1 cellular context compared by ENCODE assay signal in genomic region chr7:42931834-42932651, GRCh38.
TF ChIP-seq lines count a peak whose summit lies in the region.

MRPL32 (plus strand) TSS chr7:42932376; CDS start chr7:42932387, 11 bp downstream.
PSMA2 (minus strand) TSS chr7:42932174; CDS start chr7:42932158, 16 bp downstream.

TF ChIP-seq in HepG2, 621 proteins besides CTCF, POLR2A, EP300 and RAD21 (continued from another document):
- TF ChIP-seq HNRNPH1 (optimal IDR thresholded peaks at IDR 0.05; ENCODE audit: low read depth, low read length) (no peak), ZNF616 (CRISPR knock-in tag; IDR thresholded peaks at IDR 0.05; ENCODE audit: low read depth) (no peak), FOXK2 (IDR thresholded peaks at IDR 0.05) (0 out of 2 replicates have a peak, but pooled peaks have one; percentile 24), BCL6 (CRISPR knock-in tag; IDR thresholded peaks at IDR 0.05) (no peak), ZNF407 (CRISPR knock-in tag; IDR thresholded peaks at IDR 0.05; ENCODE audit: not compliant biosample characterization) (peak; percentile 60), ZNF331 (CRISPR knock-in tag; IDR thresholded peaks at IDR 0.05) (peak; percentile 51), KDM5B (CRISPR knock-in tag; IDR thresholded peaks at IDR 0.05; ENCODE audit: borderline replicate concordance) (peak; percentile 79; the same call in 1 of the 2 replicates), GLMP (CRISPR knock-in tag; IDR thresholded peaks at IDR 0.05; ENCODE audit: borderline replicate concordance) (no peak), ZNF747 (CRISPR knock-in tag; IDR thresholded peaks at IDR 0.05; ENCODE audit: borderline replicate concordance) (peak; percentile 74; the same call in 1 of the 2 replicates), MYPOP (CRISPR knock-in tag; IDR thresholded peaks at IDR 0.05) (0 out of 2 replicates have a peak, but pooled peaks have one; percentile 28), ZSCAN29 (CRISPR knock-in tag; conservative IDR thresholded peaks at IDR 0.05) (no peak), ZNF777 (CRISPR knock-in tag; IDR thresholded peaks at IDR 0.05) (no peak), HNRNPLL (IDR thresholded peaks at IDR 0.05; ENCODE audit: low read depth, low read length, poor library complexity, severe bottlenecking) (peak; percentile 91), ZMAT5 (CRISPR knock-in tag; IDR thresholded peaks at IDR 0.05; ENCODE audit: borderline replicate concordance, low read depth) (no peak), BRD4 (CRISPR knock-in tag; IDR thresholded peaks at IDR 0.05) (peak; percentile 27; the same call in 1 of the 2 replicates), CREB3 (CRISPR knock-in tag; IDR thresholded peaks at IDR 0.05) (no peak), CHCHD3 (CRISPR knock-in tag; IDR thresholded peaks at IDR 0.05) (no peak), ZNF343 (CRISPR knock-in tag; IDR thresholded peaks at IDR 0.05) (no peak), EHMT2 (IDR thresholded peaks at IDR 0.05; ENCODE audit: borderline replicate concordance, low read depth, low read length) (no peak), ZFP36L1 (CRISPR knock-in tag; IDR thresholded peaks at IDR 0.05) (no peak), ZNF275 (CRISPR knock-in tag; IDR thresholded peaks at IDR 0.05; ENCODE audit: borderline replicate concordance) (no peak), KIAA2018 (CRISPR knock-in tag; IDR thresholded peaks at IDR 0.05; ENCODE audit: borderline replicate concordance) (no peak), NRL (CRISPR knock-in tag; IDR thresholded peaks at IDR 0.05; ENCODE audit: borderline replicate concordance) (peak; percentile 91; the same call in 1 of the 2 replicates), CCAR2 (optimal IDR thresholded peaks at IDR 0.05; ENCODE audit: low read depth, low read length) (no peak), ZNF510 (CRISPR knock-in tag; IDR thresholded peaks at IDR 0.05; ENCODE audit: low read depth) (no peak), SP2 (CRISPR knock-in tag; IDR thresholded peaks at IDR 0.05) (peak; percentile 84), ATF7-NPFF (CRISPR knock-in tag; IDR thresholded peaks at IDR 0.05; ENCODE audit: low read depth) (no peak), NKX3-1 (CRISPR knock-in tag; IDR thresholded peaks at IDR 0.05) (no peak), GMEB2 (CRISPR knock-in tag; IDR thresholded peaks at IDR 0.05; ENCODE audit: low read depth) (0 out of 2 replicates have a peak, but pooled peaks have one; percentile 14), CEBPG (CRISPR knock-in tag; IDR thresholded peaks at IDR 0.05) (0 out of 2 replicates have a peak, but pooled peaks have one; percentile 7)
